1 cellular context compared by ENCODE assay signal in genomic region chr19:48737360-48737998, GRCh38.
TF ChIP-seq lines count a peak whose summit lies in the region.

No MANE protein-coding gene starts in this region.

TF ChIP-seq in A549, 52 proteins besides CTCF, POLR2A, EP300 and RAD21 (continued from another document):
- no peak for TF ChIP-seq HMGXB4 (CRISPR knock-in tag; IDR thresholded peaks at IDR 0.05; ENCODE audit: borderline replicate concordance)
- no peak for TF ChIP-seq CHD2 (IDR thresholded peaks at IDR 0.05; ENCODE audit: low read length, partially characterized antibody)
- TF ChIP-seq TP53 (CRISPR knock-in tag; IDR thresholded peaks at IDR 0.05): no peak
- TF ChIP-seq, protein P1, sequence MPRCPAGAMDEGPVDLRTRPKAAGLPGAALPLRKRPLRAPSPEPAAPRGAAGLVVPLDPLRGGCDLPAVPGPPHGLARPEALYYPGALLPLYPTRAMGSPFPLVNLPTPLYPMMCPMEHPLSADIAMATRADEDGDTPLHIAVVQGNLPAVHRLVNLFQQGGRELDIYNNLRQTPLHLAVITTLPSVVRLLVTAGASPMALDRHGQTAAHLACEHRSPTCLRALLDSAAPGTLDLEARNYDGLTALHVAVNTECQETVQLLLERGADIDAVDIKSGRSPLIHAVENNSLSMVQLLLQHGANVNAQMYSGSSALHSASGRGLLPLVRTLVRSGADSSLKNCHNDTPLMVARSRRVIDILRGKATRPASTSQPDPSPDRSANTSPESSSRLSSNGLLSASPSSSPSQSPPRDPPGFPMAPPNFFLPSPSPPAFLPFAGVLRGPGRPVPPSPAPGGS (IDR thresholded peaks at IDR 0.05): no peak
- TF ChIP-seq MAFK (IDR thresholded peaks at IDR 0.05; ENCODE audit: partially characterized antibody): no peak
- TF ChIP-seq EHMT2 (IDR thresholded peaks at IDR 0.05; ENCODE audit: low read depth): no peak
- TF ChIP-seq CBX2 (IDR thresholded peaks at IDR 0.05; ENCODE audit: borderline replicate concordance, low read depth): no peak
- TF ChIP-seq HOXB5 (CRISPR knock-in tag; IDR thresholded peaks at IDR 0.05): no peak
- no peak for TF ChIP-seq KDM5A (IDR thresholded peaks at IDR 0.05)
